Comparison of ENCODE assay signal across 18 cellular contexts in the genomic region with DNA sequence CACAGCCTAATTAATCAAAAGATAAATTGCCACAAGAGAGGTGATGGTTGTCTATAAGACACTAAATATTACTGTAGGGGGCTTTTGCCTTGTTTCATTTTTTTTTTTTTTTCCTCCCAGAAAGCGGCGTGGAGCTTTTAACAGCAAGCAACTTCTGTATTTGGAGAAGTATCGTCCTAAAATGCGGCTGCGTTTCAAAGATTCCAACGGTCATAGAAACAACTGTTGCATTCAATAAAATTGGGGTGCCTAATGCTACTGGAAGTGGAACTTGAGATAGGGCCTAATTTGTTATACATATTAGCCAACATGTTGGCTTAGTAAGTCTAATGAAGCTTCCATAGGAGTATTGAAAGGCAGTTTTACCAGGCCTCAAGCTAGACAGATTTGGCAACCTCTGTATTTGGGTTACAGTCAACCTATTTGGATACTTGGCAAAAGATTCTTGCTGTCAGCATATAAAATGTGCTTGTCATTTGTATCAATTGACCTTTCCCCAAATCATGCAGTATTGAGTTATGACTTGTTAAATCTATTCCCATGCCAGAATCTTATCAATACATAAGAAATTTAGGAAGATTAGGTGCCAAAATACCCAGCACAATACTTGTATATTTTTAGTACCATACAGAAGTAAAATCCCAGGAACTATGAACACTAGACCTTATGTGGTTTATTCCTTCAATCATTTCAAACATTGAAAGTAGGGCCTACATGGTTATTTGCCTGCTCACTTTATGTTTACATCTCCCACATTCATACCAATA.
"Had no signal": no experiment of that assay in that cellular context is flagged by ENCODE, and none has a peak within 500 bp of the region (broad histone marks: within the 10 kb centered on the region; RNA-seq: fewer than 3 reads in every experiment).

No MANE protein-coding gene starts in this region.

- H3K27me3 Mint-ChIP-seq: naive thymus-derived CD8-positive, alpha-beta T cell had no signal

- H3K9me3 Mint-ChIP-seq: naive thymus-derived CD8-positive, alpha-beta T cell; stimulated activated effector memory CD8-positive, alpha-beta T cell treated with anti-CD3 and anti-CD28 coated beads, Interleukin-12 subunit alpha, Interleukin-12 subunit beta, amount 100 ng/mL, for 72 hours had no signal

- ATAC-seq: heart left ventricle; left colon; mucosa of descending colon; naive thymus-derived CD8-positive, alpha-beta T cell; stimulated activated effector memory CD8-positive, alpha-beta T cell treated with anti-CD3 and anti-CD28 coated beads, Interleukin-12 subunit alpha, Interleukin-12 subunit beta, amount 100 ng/mL, for 72 hours had no signal

- H3K9me3 ChIP-seq: heart left ventricle, mucosa of descending colon, neutrophil, right atrium auricular region, stomach, thoracic aorta, transverse colon had no signal

- DNase-seq: effector CD8-positive, alpha-beta T cell; foreskin melanocyte; heart left ventricle; hippocampal formation; left colon; mammary epithelial cell; mucosa of descending colon; naive thymus-derived CD8-positive, alpha-beta T cell; small intestine; stimulated activated CD4-positive, alpha-beta T cell treated with anti-CD3 and anti-CD28 coated beads, Interleukin-4, amount 100 ng/mL, for 1 hour; stimulated activated CD8-positive, alpha-beta memory T cell treated with anti-CD3 and anti-CD28 coated beads, Interleukin-4, amount 100 ng/mL, for 48 hours; stomach; substantia nigra; transverse colon had no signal

- H3K27ac Mint-ChIP-seq: stimulated activated effector memory CD8-positive, alpha-beta T cell treated with anti-CD3 and anti-CD28 coated beads, Interleukin-12 subunit alpha, Interleukin-12 subunit beta, amount 100 ng/mL, for 72 hours had no signal

- H3K4me3 Mint-ChIP-seq: stimulated activated effector memory CD8-positive, alpha-beta T cell treated with anti-CD3 and anti-CD28 coated beads, Interleukin-12 subunit alpha, Interleukin-12 subunit beta, amount 100 ng/mL, for 72 hours had no signal

- FAIRE-seq: small intestine had no signal
